ENCODE assay signal across 29 cellular contexts in genomic region chr6:81849248-81849647, GRCh38.
"Had no signal": no experiment of that assay in that cellular context is flagged by ENCODE, and none has a peak within 500 bp of the region (broad histone marks: within the 10 kb centered on the region; RNA-seq: fewer than 3 reads in every experiment).

No MANE protein-coding gene starts in this region.

- H3K4me3 ChIP-seq: ascending aorta, breast epithelium, cardiac muscle cell, colonic mucosa had no signal

- H3K9me3 ChIP-seq: ascending aorta, breast epithelium, colonic mucosa had no signal

- ATAC-seq: activated CD4-positive, alpha-beta T cell treated with anti-CD3 and anti-CD28 coated beads for 36 hours; activated CD8-positive, alpha-beta T cell treated with anti-CD3 and anti-CD28 coated beads, Interleukin-2, amount 10 ng/mL, durations not matched to agents 7 days and 5 days; activated naive CD4-positive, alpha-beta T cell treated with anti-CD3 and anti-CD28 coated beads, Interleukin-2, amount 50 U/mL, for 72 hours; activated T-cell treated with anti-CD3 and anti-CD28 coated beads, Interleukin-2, amount 50 U/mL, for 72 hours; esophagus mucosa; T-cell had no signal

- H3K27me3 ChIP-seq: ascending aorta, breast epithelium, cardiac muscle cell, colonic mucosa had no signal

- DNase-seq: activated CD4-positive, alpha-beta memory T cell treated with anti-CD3 and anti-CD28 coated beads for 36 hours; activated CD4-positive, alpha-beta T cell treated with anti-CD3 and anti-CD28 coated beads for 36 hours; activated CD4-positive, alpha-beta T cell treated with anti-CD3 and anti-CD28 coated beads, Interleukin-2, amount 10 ng/mL, durations not matched to agents 24 days and 14 days; activated CD4-positive, CD25-positive, alpha-beta regulatory T cell; activated CD4-positive, CD25-positive, alpha-beta regulatory T cell treated with anti-CD3 and anti-CD28 coated beads, Interleukin-2, amount 50 U/mL, for 72 hours; activated CD8-positive, alpha-beta memory T cell treated with anti-CD3 and anti-CD28 coated beads, Interleukin-2, amount 50 U/mL, for 48 hours; activated CD8-positive, alpha-beta T cell treated with anti-CD3 and anti-CD28 coated beads, Interleukin-2, amount 10 ng/mL, durations not matched to agents 7 days and 5 days; activated gamma-delta T cell; activated naive CD4-positive, alpha-beta T cell; activated naive CD4-positive, alpha-beta T cell treated with anti-CD3 and anti-CD28 coated beads, Interleukin-2, amount 10 ng/mL, durations not matched to agents 7 days and 5 days; activated naive CD8-positive, alpha-beta T cell treated with anti-CD3 and anti-CD28 coated beads, Interleukin-2, amount 10 ng/mL, durations not matched to agents 7 days and 5 days; activated T-cell treated with anti-CD3 and anti-CD28 coated beads for 4 hours; activated T-cell treated with anti-CD3 and anti-CD28 coated beads, Interleukin-2, amount 50 U/mL, for 24 hours; activated T-cell treated with anti-CD3 and anti-CD28 coated beads, Interleukin-2, amount 50 U/mL, for 72 hours; central memory CD4-positive, alpha-beta T cell; cerebellar nuclear complex; colonic mucosa; effector memory CD4-positive, alpha-beta T cell; endodermal cell; foreskin fibroblast; SW 1271; T-cell; T1000; WERI-Rb-1 had no signal

- H3K27ac ChIP-seq: ascending aorta, breast epithelium, cardiac muscle cell, colonic mucosa, WERI-Rb-1 had no signal

- H3K4me1 ChIP-seq: breast epithelium, colonic mucosa had no signal

- H3K36me3 ChIP-seq: ascending aorta, breast epithelium, cardiac muscle cell, colonic mucosa, WERI-Rb-1 had no signal
